17 cellular contexts compared by ENCODE assay signal in genomic region chr1:22636927-22637326, GRCh38. TPM values are rescaled to one million over a fixed set of nuclear protein-coding genes. Genes with fewer than 3 reads are reported as not detected.
A peak's percentile ranks its signal among the peaks of the same experiment; 100 is the strongest.
DNase-seq lines count a peak whose midpoint lies in the region; ATAC-seq, FAIRE-seq and TF ChIP-seq lines count a peak whose summit lies in the region.
"Had no signal": no experiment of that assay in that cellular context is flagged by ENCODE, and none has a peak within 500 bp of the region (broad histone marks: within the 10 kb centered on the region; RNA-seq: fewer than 3 reads in every experiment).

No MANE protein-coding gene starts in this region.

- TF ChIP-seq EP300 in esophagus muscularis mucosa (IDR thresholded peaks at IDR 0.05), result no peak

- ATAC-seq in HG02840 (IDR thresholded peaks at IDR 0.05; ENCODE audit: low FRiP score, unreplicated experiment) (no peak), HG03439 (IDR thresholded peaks at IDR 0.05; ENCODE audit: unreplicated experiment) (no peak)

- TF ChIP-seq CTCF in MCF 10A (IDR thresholded peaks at IDR 0.05; ENCODE audit: unreplicated experiment), result no peak
- no peak for TF ChIP-seq CTCF in esophagus muscularis mucosa (IDR thresholded peaks at IDR 0.05)

- no peaks in the 10 kb centered on the region for H3K4me1 Mint-ChIP-seq in MCF 10A (ENCODE audit: insufficient read depth, unreplicated experiment)

- CTCF ChIA-PET in MCF 10A (lab: Yijun Ruan, JAX), result interaction anchor here (0.6 kb wide), 1 partner anchor 216 kb away, joined by 3 read pairs; no protein-coding TSS in a partner anchor

- peaks cover 48% of the 10 kb centered on the region for H3K27me3 Mint-ChIP-seq in MCF 10A (ENCODE audit: insufficient read depth, unreplicated experiment)

- no peak overlapping the region for H3K4me3 Mint-ChIP-seq in MCF 10A (ENCODE audit: unreplicated experiment)
- H3K4me3 Mint-ChIP-seq: HFFc6; nephron; stimulated activated naive CD8-positive, alpha-beta T cell treated with anti-CD3 and anti-CD28 coated beads, Interleukin-15, Interleukin-2, amounts not matched to agents 100 ng/mL and 50 ng/mL, for 24 hours had no signal

- no peaks in the 10 kb centered on the region for H3K9me3 ChIP-seq in esophagus muscularis mucosa
- H3K9me3 ChIP-seq: ascending aorta had no signal

- TF ChIP-seq POLR2A in esophagus muscularis mucosa (IDR thresholded peaks at IDR 0.05; ENCODE audit: low read depth), result no peak
- no peak for TF ChIP-seq POLR2A in GM12891 (IDR thresholded peaks at IDR 0.05; ENCODE audit: low read depth, low read length)

- H3K4me3 ChIP-seq in esophagus muscularis mucosa, result peak overlapping the region; percentile 31 to 40 (median 32)
- H3K4me3 ChIP-seq: PC-9 had no signal

- H3K36me3 ChIP-seq in esophagus muscularis mucosa, result no peaks in the 10 kb centered on the region
- H3K36me3 ChIP-seq: ascending aorta had no signal

- H3K36me3 Mint-ChIP-seq in MCF 10A (ENCODE audit: insufficient read depth, unreplicated experiment), result no peaks in the 10 kb centered on the region

- no peaks in the 10 kb centered on the region for H3K9me3 Mint-ChIP-seq in MCF 10A (ENCODE audit: unreplicated experiment)
- H3K9me3 Mint-ChIP-seq: HFFc6; nephron; stimulated activated naive CD8-positive, alpha-beta T cell treated with anti-CD3 and anti-CD28 coated beads, Interleukin-15, Interleukin-2, amounts not matched to agents 100 ng/mL and 50 ng/mL, for 24 hours had no signal

- peaks cover 0 to 72% (median 0%) of the 10 kb centered on the region in 4 donors for H3K27me3 ChIP-seq in esophagus muscularis mucosa
- H3K27me3 ChIP-seq: ascending aorta had no signal

- H3K27ac ChIP-seq in esophagus muscularis mucosa (replicated peaks in 1 of 4) (no peak overlapping the region), substantia nigra (ENCODE audit: low read depth, low read length, poor library complexity, severe bottlenecking) (peak overlapping the region; percentile 53)
- H3K27ac ChIP-seq: ascending aorta, PC-9, VCaP had no signal

- in situ Hi-C loops in T47D (cut with HindIII; ENCODE audit: low pct_unique_long_range_greater_than_20kb, low sequenced_read_pairs), result no loop called here

- no peak for FAIRE-seq in GM12891 (lab: Jason Lieb, UNC)

- DNase-seq in T47D (ENCODE audit: low read depth in 1 of 2, low spot score in 1 of 2) (peak; percentile 51 to 63), MCF 10A (ENCODE audit: unreplicated experiment) (no peak), NCI-H2107 (lab: John Stamatoyannopoulos, UW) (peak; percentile 30), esophagus muscularis mucosa (ENCODE audit: extremely low spot score) (no peak), substantia nigra (lab: John Stamatoyannopoulos, UW) (no peak), GM12891 (ENCODE audit: insufficient read length, low spot score) (no peak)
- DNase-seq: activated effector memory CD4-positive, alpha-beta T cell treated with Interleukin-2 at 50 U/mL for 16 hours; HFFc6; Kasumi-1; NCI-H187 treated with DMSO at 0.1 percent for 48 hours; PC-9 had no signal

- 84% methylated on average over 6 of the region's 6 CpGs for WGBS in esophagus muscularis mucosa

- no TSS peak for BruUV-seq in MCF 10A (replicated peaks; lab: Mats Ljungman, UMichigan)

- intact Hi-C loops in MCF 10A (cut with micrococcal nuclease) (no loop called here), esophagus muscularis mucosa (cut with DNase I) (no loop called here)

- peaks cover 0 to 5% (median 4%) of the 10 kb centered on the region in 4 donors for H3K4me1 ChIP-seq in esophagus muscularis mucosa
- H3K4me1 ChIP-seq: ascending aorta had no signal

- H3K27ac Mint-ChIP-seq in MCF 10A (ENCODE audit: low read depth, unreplicated experiment), result no peak overlapping the region
- H3K27ac Mint-ChIP-seq: HFFc6; nephron; stimulated activated naive CD8-positive, alpha-beta T cell treated with anti-CD3 and anti-CD28 coated beads, Interleukin-15, Interleukin-2, amounts not matched to agents 100 ng/mL and 50 ng/mL, for 24 hours had no signal

- POLR2A ChIA-PET in MCF 10A (lab: Yijun Ruan, JAX), result interaction anchor here (0.6 kb wide), 1 partner anchor 552 kb away, joined by 3 read pairs; no protein-coding TSS in a partner anchor

TF ChIP-seq in GM12891, 5 proteins besides CTCF, POLR2A, EP300 and RAD21:
- TF ChIP-seq POU2F2 (IDR thresholded peaks at IDR 0.05; ENCODE audit: low read depth, low read length) (no peak), SPI1 (IDR thresholded peaks at IDR 0.05; ENCODE audit: low read depth, low read length) (no peak), TAF1 (IDR thresholded peaks at IDR 0.05; ENCODE audit: low read depth, low read length) (no peak), PAX5 (IDR thresholded peaks at IDR 0.05; ENCODE audit: insufficient read depth, low read length, severe bottlenecking) (no peak), POLR2AphosphoS5 (IDR thresholded peaks at IDR 0.05; ENCODE audit: low read depth, low read length) (no peak)

RNA-seq across cellular contexts. Expression of gene C1QA, which starts 0.5 kb away (rescaled TPM):
- total RNA-seq in MCF 10A (2022) (not detected in 2 replicates), esophagus muscularis mucosa (100 to 1,000 TPM; 132 to 359 (median 164) TPM)
- not detected for polyA plus RNA-seq in GM12891 (2012; ENCODE audit: low read depth, missing spikeins)
- total RNA-seq: HFFc6, PC-9 had no signal

RNA-seq across cellular contexts. Expression of gene C1QC, which starts 6.5 kb away (rescaled TPM):
- not detected in 2 replicates for total RNA-seq in MCF 10A (2022)
- 100 to 1,000 TPM; 171 to 311 (median 181) TPM for total RNA-seq in esophagus muscularis mucosa
- polyA plus RNA-seq in GM12891 (2012; ENCODE audit: low read depth, missing spikeins), result not detected
- total RNA-seq: HFFc6, PC-9 had no signal

RNA-seq across cellular contexts. Expression of gene C1QB, which starts 16.1 kb away (rescaled TPM):
- total RNA-seq in MCF 10A (2022), result not detected in 2 replicates
- total RNA-seq in esophagus muscularis mucosa, result 100 to 1,000 TPM; 254 to 583 (median 288) TPM
- polyA plus RNA-seq in GM12891 (2012; ENCODE audit: low read depth, missing spikeins), result not detected
- total RNA-seq: HFFc6, PC-9 had no signal

Comparison
In these comparisons a context has a peak if more than half of its experiments do, and no peak if none do; other contexts are left out.
1. DNase-seq: peak in T47D (2 of 2) and NCI-H2107 (single experiment); none in MCF 10A (single experiment), esophagus muscularis mucosa (single experiment), substantia nigra (0 of 49) and GM12891 (single experiment).
2. RNA of gene C1QA, which starts 0.5 kb away (total RNA-seq): 132 to 359 TPM in esophagus muscularis mucosa; not detected in MCF 10A; every median in the first group is over 100 times any median in the second.
3. RNA of gene C1QC, which starts 6.5 kb away (total RNA-seq): 171 to 311 TPM in esophagus muscularis mucosa; not detected in MCF 10A; every median in the first group is over 100 times any median in the second.
4. RNA of gene C1QB, which starts 16.1 kb away (total RNA-seq): 254 to 583 TPM in esophagus muscularis mucosa; not detected in MCF 10A; every median in the first group is over 100 times any median in the second.